Comparison of ENCODE assay signal across 14 cellular contexts in the genomic region with DNA sequence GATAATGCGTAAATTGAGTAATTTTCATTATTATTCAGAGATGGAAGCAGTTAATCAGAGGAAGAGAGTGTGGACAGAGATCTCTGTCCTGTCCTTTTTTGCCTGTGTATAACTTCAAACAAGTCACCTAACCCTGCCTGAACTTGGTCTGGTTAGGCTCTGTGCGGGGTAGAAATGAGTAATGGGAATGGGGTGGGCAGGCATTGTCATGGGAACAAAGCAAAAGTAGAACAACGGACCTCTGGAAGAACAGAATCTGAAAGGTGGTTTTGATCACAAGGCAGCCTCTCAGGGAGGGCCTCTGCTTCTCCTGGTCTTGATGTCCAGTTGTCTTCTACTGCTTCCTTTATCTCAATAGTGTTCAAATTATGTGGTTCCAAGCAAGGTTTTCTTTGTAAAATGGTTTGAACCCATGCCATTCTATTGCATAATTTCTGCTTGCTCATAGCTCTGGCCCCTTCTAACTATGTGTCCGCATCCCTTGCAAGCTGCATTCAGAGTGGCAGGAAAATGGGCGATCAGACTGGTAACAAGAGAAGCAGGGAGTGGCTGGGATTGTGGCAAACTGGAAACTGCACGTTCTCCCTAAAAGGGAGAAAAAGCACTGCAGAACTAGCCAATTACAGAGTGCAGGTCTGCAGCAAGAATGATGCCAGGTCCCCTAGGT.
DNase-seq lines count a peak whose midpoint lies in the region; ATAC-seq and TF ChIP-seq lines count a peak whose summit lies in the region.
"Had no signal": no experiment of that assay in that cellular context is flagged by ENCODE, and none has a peak within 500 bp of the region (broad histone marks: within the 10 kb centered on the region; RNA-seq: fewer than 3 reads in every experiment).

No MANE protein-coding gene starts in this region.

- no peak for TF ChIP-seq CTCF in osteoblast (IDR thresholded peaks at IDR 0.05; ENCODE audit: extremely low read depth, low read depth, low read length)

- H3K4me3 ChIP-seq in osteoblast (ENCODE audit: insufficient read depth, low read length): peak overlapping the region; percentile 42
- H3K4me3 ChIP-seq: breast epithelium, suprapubic skin had no signal

- H3K4me2 ChIP-seq in osteoblast (ENCODE audit: insufficient read depth, low read length): peak overlapping the region; percentile 78

- H3K36me3 Mint-ChIP-seq in activated T-cell treated with anti-CD3 and anti-CD28 coated beads, Interleukin-2, amount 50 U/mL, for 4 hours (ENCODE audit: insufficient read depth): no peaks in the 10 kb centered on the region
- H3K36me3 Mint-ChIP-seq: naive thymus-derived CD8-positive, alpha-beta T cell had no signal

- H3K27ac ChIP-seq in caudate nucleus (ENCODE audit: low read depth, low read length) (peak overlapping the region; percentile 2), osteoblast (ENCODE audit: low read depth, low read length) (peak overlapping the region; percentile 78)
- H3K27ac ChIP-seq: breast epithelium, suprapubic skin had no signal

- H3K27me3 ChIP-seq in osteoblast (ENCODE audit: insufficient read depth, low read length): peaks cover 3% of the 10 kb centered on the region

- no peaks in the 10 kb centered on the region for H4K20me1 ChIP-seq in osteoblast (ENCODE audit: insufficient read depth, low read length)

- peak overlapping the region; percentile 11 for H2AFZ ChIP-seq in osteoblast (ENCODE audit: low read length)

- H3K4me1 Mint-ChIP-seq in activated T-cell treated with anti-CD3 and anti-CD28 coated beads, Interleukin-2, amount 50 U/mL, for 4 hours (ENCODE audit: low read depth): peaks cover 10% of the 10 kb centered on the region

- no peaks in the 10 kb centered on the region for H3K79me2 ChIP-seq in osteoblast (ENCODE audit: insufficient read depth, low read length)

- ATAC-seq in activated T-cell treated with anti-CD3 and anti-CD28 coated beads, Interleukin-2, amount 50 U/mL, for 4 hours: no peak
- ATAC-seq in GM18907 (IDR thresholded peaks at IDR 0.05; ENCODE audit: unreplicated experiment): no peak
- no peak for ATAC-seq in HG02970 (IDR thresholded peaks at IDR 0.05; ENCODE audit: low FRiP score, unreplicated experiment)
- ATAC-seq: CD8-positive, alpha-beta T cell; naive thymus-derived CD8-positive, alpha-beta T cell had no signal

- peaks cover 15% of the 10 kb centered on the region for H3K4me1 ChIP-seq in osteoblast (ENCODE audit: insufficient read depth, low read length)
- H3K4me1 ChIP-seq: breast epithelium had no signal

- H3K27me3 Mint-ChIP-seq in activated T-cell treated with anti-CD3 and anti-CD28 coated beads, Interleukin-2, amount 50 U/mL, for 4 hours (ENCODE audit: low read depth): peaks cover 29% of the 10 kb centered on the region

- no peaks in the 10 kb centered on the region for H3K9me3 ChIP-seq in osteoblast (ENCODE audit: low read depth, low read length)
- H3K9me3 ChIP-seq: breast epithelium, suprapubic skin had no signal

- no peaks in the 10 kb centered on the region for H3K36me3 ChIP-seq in osteoblast (ENCODE audit: insufficient read depth, low read length)
- H3K36me3 ChIP-seq: breast epithelium, suprapubic skin had no signal

- H3K9me3 Mint-ChIP-seq in activated T-cell treated with anti-CD3 and anti-CD28 coated beads, Interleukin-2, amount 50 U/mL, for 4 hours: no peaks in the 10 kb centered on the region
- H3K9me3 Mint-ChIP-seq: CD8-positive, alpha-beta T cell; naive thymus-derived CD8-positive, alpha-beta T cell had no signal

- H3K4me3 Mint-ChIP-seq in activated T-cell treated with anti-CD3 and anti-CD28 coated beads, Interleukin-2, amount 50 U/mL, for 4 hours: no peak overlapping the region
- H3K4me3 Mint-ChIP-seq: CD8-positive, alpha-beta T cell; naive thymus-derived CD8-positive, alpha-beta T cell had no signal

- peak; percentile 74 for DNase-seq in EL
- DNase-seq in MV-4-11 (lab: John Stamatoyannopoulos, UW): peak; percentile 45
- no peak for DNase-seq in caudate nucleus (lab: John Stamatoyannopoulos, UW)
- peak; percentile 71 for DNase-seq in osteoblast (ENCODE audit: insufficient read length, low spot score, missing footprints)
- DNase-seq in kidney tubule cell (ENCODE audit: low spot score): no peak
- no peak for DNase-seq in activated T-cell treated with anti-CD3 and anti-CD28 coated beads, Interleukin-2, amount 50 U/mL, for 4 hours
- DNase-seq: activated CD4-positive, CD25-positive, alpha-beta regulatory T cell treated with anti-CD3 and anti-CD28 coated beads, Interleukin-2, amount 50 U/mL, for 72 hours; CD8-positive, alpha-beta T cell; naive thymus-derived CD8-positive, alpha-beta T cell; right cardiac atrium had no signal

Comparison
In these comparisons a context has a peak if more than half of its experiments do, and no peak if none do; other contexts are left out.
1. DNase-seq: peak in EL (single experiment), MV-4-11 (single experiment) and osteoblast (single experiment); none in caudate nucleus (0 of 61), kidney tubule cell (single experiment) and activated T-cell treated with anti-CD3 and anti-CD28 coated beads, Interleukin-2, amount 50 U/mL, for 4 hours (single experiment).